Comparison of ENCODE assay signal across 1 cellular context in genomic region chr6:159973951-159974350, GRCh38.
TF ChIP-seq lines count a peak whose summit lies in the region.

No MANE protein-coding gene starts in this region.

TF ChIP-seq in K562, 482 proteins besides CTCF, POLR2A, EP300 and RAD21 (continued from another document and continues in another):
- no peak for TF ChIP-seq RREB1 (CRISPR knock-in tag; IDR thresholded peaks at IDR 0.05)
- peak; percentile 91 for TF ChIP-seq ZEB2 (IDR thresholded peaks at IDR 0.05)
- TF ChIP-seq STAT5B (CRISPR knock-in tag; IDR thresholded peaks at IDR 0.05) = no peak
- no peak for TF ChIP-seq ZBED1 (IDR thresholded peaks at IDR 0.05)
- no peak for TF ChIP-seq ZNF324 (CRISPR knock-in tag; IDR thresholded peaks at IDR 0.05)
- 0 out of 2 replicates have a peak, but pooled peaks have one; percentile 25 for TF ChIP-seq GMEB1 (CRISPR knock-in tag; IDR thresholded peaks at IDR 0.05)
- TF ChIP-seq STAT5A (IDR thresholded peaks at IDR 0.05; ENCODE audit: borderline replicate concordance, low read length) = 0 out of 2 replicates have a peak, but pooled peaks have one; percentile 33
- TF ChIP-seq NFXL1 (CRISPR knock-in tag; IDR thresholded peaks at IDR 0.05) = no peak
- TF ChIP-seq CHD7 (IDR thresholded peaks at IDR 0.05; ENCODE audit: low read depth, low read length) = no peak
- TF ChIP-seq HNRNPLL (IDR thresholded peaks at IDR 0.05; ENCODE audit: low read depth, low read length, poor library complexity, severe bottlenecking) = no peak
- no peak for TF ChIP-seq ZNF239 (CRISPR knock-in tag; IDR thresholded peaks at IDR 0.05)
- peak; percentile 27; the same call in 1 of the 2 replicates for TF ChIP-seq ESRRA (IDR thresholded peaks at IDR 0.05; ENCODE audit: borderline replicate concordance, low read depth)
- no peak for TF ChIP-seq IRF1 (CRISPR knock-in tag; IDR thresholded peaks at IDR 0.05; ENCODE audit: borderline replicate concordance)
- no peak for TF ChIP-seq ZBTB7A (IDR thresholded peaks at IDR 0.05; ENCODE audit: borderline replicate concordance, control insufficient read depth, low read depth, low read length)
- no peak for TF ChIP-seq ZNF561 (CRISPR knock-in tag; conservative IDR thresholded peaks at IDR 0.05)
- TF ChIP-seq ZC3H8 (IDR thresholded peaks at IDR 0.05) = no peak
- no peak for TF ChIP-seq ZBTB8A (IDR thresholded peaks at IDR 0.05; ENCODE audit: partially characterized antibody)
- no peak for TF ChIP-seq HOXB6 (CRISPR knock-in tag; IDR thresholded peaks at IDR 0.05; ENCODE audit: borderline replicate concordance)
- TF ChIP-seq L3MBTL2 (IDR thresholded peaks at IDR 0.05) = no peak
- TF ChIP-seq POLR2H (tag; IDR thresholded peaks at IDR 0.05; ENCODE audit: low read depth) = no peak
- TF ChIP-seq CCAR2 (IDR thresholded peaks at IDR 0.05; ENCODE audit: low read depth, low read length) = no peak
- 0 out of 2 replicates have a peak, but pooled peaks have one; percentile 9 for TF ChIP-seq VEZF1 (CRISPR knock-in tag; IDR thresholded peaks at IDR 0.05)
- no peak for TF ChIP-seq ZBTB43 (CRISPR knock-in tag; IDR thresholded peaks at IDR 0.05)
- no peak for TF ChIP-seq ZNF444 (CRISPR knock-in tag; IDR thresholded peaks at IDR 0.05)
- no peak for TF ChIP-seq ZNF699 (CRISPR knock-in tag; IDR thresholded peaks at IDR 0.05; ENCODE audit: insufficient replicate concordance)
- no peak for TF ChIP-seq NKRF (IDR thresholded peaks at IDR 0.05; ENCODE audit: borderline replicate concordance)
- TF ChIP-seq ZKSCAN8 (CRISPR knock-in tag; IDR thresholded peaks at IDR 0.05) = no peak
- TF ChIP-seq TEAD4 (IDR thresholded peaks at IDR 0.05; ENCODE audit: low read length) = peak; percentile 84
- no peak for TF ChIP-seq TEAD4 (CRISPR knock-in tag; IDR thresholded peaks at IDR 0.05; ENCODE audit: borderline replicate concordance)
- TF ChIP-seq HMG20A (CRISPR knock-in tag; conservative IDR thresholded peaks at IDR 0.05) = 0 out of 2 replicates have a peak, but pooled peaks have one; percentile 43
- no peak for TF ChIP-seq RBM17 (IDR thresholded peaks at IDR 0.05; ENCODE audit: borderline replicate concordance, low read depth, low read length)
- no peak for TF ChIP-seq ZC3H11A (IDR thresholded peaks at IDR 0.05; ENCODE audit: low read depth, low read length)
